19 cellular contexts compared by ENCODE assay signal in the genomic region with DNA sequence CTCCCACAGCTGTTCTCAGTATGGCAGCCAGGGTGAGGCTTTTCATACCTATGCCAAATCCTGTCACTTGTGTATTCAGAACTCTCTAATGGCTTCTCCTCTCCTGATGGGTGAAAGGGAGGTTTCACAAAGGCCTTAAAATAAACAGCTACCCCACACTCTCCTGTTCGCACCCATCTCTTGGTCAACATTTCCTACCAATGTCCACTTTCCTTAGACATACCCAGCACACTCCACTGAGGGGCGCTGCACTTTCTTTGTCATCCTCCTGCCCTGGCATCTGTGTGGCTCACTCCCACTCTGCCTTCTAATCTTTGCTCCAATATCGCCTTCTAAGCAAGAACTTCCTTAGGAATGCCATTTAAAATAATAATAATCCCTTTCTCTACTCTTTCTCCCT.
DNase-seq lines count a peak whose midpoint lies in the region; ATAC-seq and TF ChIP-seq lines count a peak whose summit lies in the region.
"Had no signal": no experiment of that assay in that cellular context is flagged by ENCODE, and none has a peak within 500 bp of the region (broad histone marks: within the 10 kb centered on the region; RNA-seq: fewer than 3 reads in every experiment).

No MANE protein-coding gene starts in this region.

- H3K27me3 Mint-ChIP-seq in natural killer cell (ENCODE audit: low read depth in 2 of 2) (no peaks in the 10 kb centered on the region), endodermal cell (ENCODE audit: insufficient read depth) (peaks cover 2% of the 10 kb centered on the region)
- no peaks in the 10 kb centered on the region for H3K27me3 Mint-ChIP-seq in natural killer cell treated with Interleukin-12 subunit alpha and Interleukin-12 subunit beta and Interleukin-15 and Interleukin-18, amount 100 ng/mL, for 72 hours
- H3K27me3 Mint-ChIP-seq: activated naive CD8-positive, alpha-beta T cell treated with anti-CD3 and anti-CD28 coated beads, Interleukin-2, amount 10 ng/mL, durations not matched to agents 7 days and 5 days; CD8-positive, alpha-beta memory T cell; stimulated activated naive CD8-positive, alpha-beta T cell treated with anti-CD3 and anti-CD28 coated beads, Interleukin-15, Interleukin-2, amounts not matched to agents 100 ng/mL and 50 ng/mL, for 24 hours; T-cell had no signal

- H3K4me1 Mint-ChIP-seq in natural killer cell = peaks cover 46 to 51% of the 10 kb centered on the region in 2 donors
- H3K4me1 Mint-ChIP-seq in natural killer cell treated with Interleukin-12 subunit alpha and Interleukin-12 subunit beta and Interleukin-15 and Interleukin-18, amount 100 ng/mL, for 72 hours (ENCODE audit: low read depth in 2 of 2) = peaks cover 34 to 38% of the 10 kb centered on the region in 2 donors
- peaks cover 22% of the 10 kb centered on the region for H3K4me1 Mint-ChIP-seq in endodermal cell

- H3K27me3 ChIP-seq in endodermal cell (ENCODE audit: control insufficient read depth, insufficient read depth, low read length, poor library complexity, severe bottlenecking) (no peaks in the 10 kb centered on the region), GM23248 (replicated peaks; ENCODE audit: insufficient read depth) (no peaks in the 10 kb centered on the region)
- H3K27me3 ChIP-seq: upper lobe of left lung had no signal

- H3K4me3 Mint-ChIP-seq in natural killer cell (no peak overlapping the region), endodermal cell (no peak overlapping the region)
- H3K4me3 Mint-ChIP-seq in natural killer cell treated with Interleukin-12 subunit alpha and Interleukin-12 subunit beta and Interleukin-15 and Interleukin-18, amount 100 ng/mL, for 72 hours = no peak overlapping the region
- H3K4me3 Mint-ChIP-seq: activated naive CD8-positive, alpha-beta T cell treated with anti-CD3 and anti-CD28 coated beads, Interleukin-2, amount 10 ng/mL, durations not matched to agents 7 days and 5 days; activated T-cell treated with anti-CD3 and anti-CD28 coated beads, Interleukin-2, amount 50 U/mL, for 72 hours; CD8-positive, alpha-beta memory T cell; stimulated activated naive CD8-positive, alpha-beta T cell treated with anti-CD3 and anti-CD28 coated beads, Interleukin-15, Interleukin-2, amounts not matched to agents 100 ng/mL and 50 ng/mL, for 24 hours; T-cell had no signal

- 95 to 100% methylated on average over 3 of the region's 3 CpGs for WGBS in endodermal cell (ENCODE audit: insufficient coverage in 1 of 2, insufficient read length in 1 of 2), 2 experiments
- 78 to 90% methylated on average over 3 of the region's 3 CpGs for WGBS in GM23248 (ENCODE audit: low coverage in 1 of 2, low lambda C conversion rate in 2 of 2, missing lambda C conversion rate in 2 of 2), 2 experiments

- no peak overlapping the region for H3K27ac ChIP-seq in endodermal cell (ENCODE audit: low read depth, low read length)
- H3K27ac ChIP-seq in GM23248 = no peak overlapping the region
- H3K27ac ChIP-seq: upper lobe of left lung had no signal

- TF ChIP-seq CTCF in natural killer cell (IDR thresholded peaks at IDR 0.05) (no peak), endodermal cell (conservative IDR thresholded peaks at IDR 0.05) (peak; percentile 72)

- no peak overlapping the region for H3K4me2 ChIP-seq in GM23248 (ENCODE audit: unreplicated experiment)

- H3K79me2 ChIP-seq in GM23248 (ENCODE audit: insufficient read depth) = no peaks in the 10 kb centered on the region

- H3K9me3 Mint-ChIP-seq in natural killer cell (no peaks in the 10 kb centered on the region), endodermal cell (peaks cover 2% of the 10 kb centered on the region)
- no peaks in the 10 kb centered on the region for H3K9me3 Mint-ChIP-seq in natural killer cell treated with Interleukin-12 subunit alpha and Interleukin-12 subunit beta and Interleukin-15 and Interleukin-18, amount 100 ng/mL, for 72 hours
- H3K9me3 Mint-ChIP-seq: activated naive CD8-positive, alpha-beta T cell treated with anti-CD3 and anti-CD28 coated beads, Interleukin-2, amount 10 ng/mL, durations not matched to agents 7 days and 5 days; activated T-cell treated with anti-CD3 and anti-CD28 coated beads, Interleukin-2, amount 50 U/mL, for 72 hours; CD8-positive, alpha-beta memory T cell; stimulated activated naive CD8-positive, alpha-beta T cell treated with anti-CD3 and anti-CD28 coated beads, Interleukin-15, Interleukin-2, amounts not matched to agents 100 ng/mL and 50 ng/mL, for 24 hours; T-cell had no signal

- H3K36me3 Mint-ChIP-seq in natural killer cell = peaks cover 10% of the 10 kb centered on the region
- peaks cover 5% of the 10 kb centered on the region for H3K36me3 Mint-ChIP-seq in natural killer cell treated with Interleukin-12 subunit alpha and Interleukin-12 subunit beta and Interleukin-15 and Interleukin-18, amount 100 ng/mL, for 72 hours
- peaks cover 22% of the 10 kb centered on the region for H3K36me3 Mint-ChIP-seq in endodermal cell (ENCODE audit: low read depth)

- no peak overlapping the region for H2AFZ ChIP-seq in GM23248

- H3K27ac Mint-ChIP-seq in natural killer cell = peak overlapping the region; percentile 45 to 65
- H3K27ac Mint-ChIP-seq in natural killer cell treated with Interleukin-12 subunit alpha and Interleukin-12 subunit beta and Interleukin-15 and Interleukin-18, amount 100 ng/mL, for 72 hours = peak overlapping the region in 1 of 2 donors; percentile 20
- H3K27ac Mint-ChIP-seq in endodermal cell = no peak overlapping the region
- H3K27ac Mint-ChIP-seq: activated naive CD8-positive, alpha-beta T cell treated with anti-CD3 and anti-CD28 coated beads, Interleukin-2, amount 10 ng/mL, durations not matched to agents 7 days and 5 days; activated T-cell treated with anti-CD3 and anti-CD28 coated beads, Interleukin-2, amount 50 U/mL, for 72 hours; stimulated activated naive CD8-positive, alpha-beta T cell treated with anti-CD3 and anti-CD28 coated beads, Interleukin-15, Interleukin-2, amounts not matched to agents 100 ng/mL and 50 ng/mL, for 24 hours had no signal

- no peak overlapping the region for H3K9ac ChIP-seq in endodermal cell (ENCODE audit: extremely low read depth, low read length, poor library complexity, severe bottlenecking)
- no peak overlapping the region for H3K9ac ChIP-seq in GM23248

- no peaks in the 10 kb centered on the region for H3K9me2 ChIP-seq in GM23248 (ENCODE audit: insufficient read depth)

- ATAC-seq in natural killer cell = no peak
- ATAC-seq in natural killer cell treated with Interleukin-12 subunit alpha and Interleukin-12 subunit beta and Interleukin-15 and Interleukin-18, amount 100 ng/mL, for 72 hours = no peak
- ATAC-seq in HG03039 (IDR thresholded peaks at IDR 0.05; ENCODE audit: unreplicated experiment) = no peak
- ATAC-seq: activated T-cell treated with anti-CD3 and anti-CD28 coated beads, Interleukin-2, amount 50 U/mL, for 72 hours; left lobe of liver; right cardiac atrium; T-cell had no signal

- intact Hi-C loops in natural killer cell (cut with micrococcal nuclease) = no loop called here

- H3K4me1 ChIP-seq in endodermal cell (ENCODE audit: control insufficient read depth, insufficient read depth, low read length) = no peaks in the 10 kb centered on the region
- H3K4me1 ChIP-seq in GM23248 (ENCODE audit: insufficient read depth) = peaks cover 9% of the 10 kb centered on the region

- peaks cover 15% of the 10 kb centered on the region for H3K36me3 ChIP-seq in endodermal cell (ENCODE audit: control insufficient read depth, insufficient read depth, low read length)
- H3K36me3 ChIP-seq in GM23248 (ENCODE audit: low read depth) = peaks cover 16% of the 10 kb centered on the region

- DNase-seq in natural killer cell (no peak), NCI-H69 (lab: John Stamatoyannopoulos, UW) (peak; percentile 3), endodermal cell (peak; percentile 72), GM23248 (no peak), SHP77 (lab: John Stamatoyannopoulos, UW) (no peak), NCI-H345 (lab: John Stamatoyannopoulos, UW) (no peak)
- DNase-seq in natural killer cell treated with Interleukin-12 subunit alpha and Interleukin-12 subunit beta and Interleukin-15 and Interleukin-18, amount 100 ng/mL, for 72 hours (ENCODE audit: low spot score) = no peak
- DNase-seq: activated naive CD8-positive, alpha-beta T cell treated with anti-CD3 and anti-CD28 coated beads, Interleukin-2, amount 10 ng/mL, durations not matched to agents 7 days and 5 days; activated T-cell treated with anti-CD3 and anti-CD28 coated beads, Interleukin-2, amount 50 U/mL, for 72 hours; CD8-positive, alpha-beta memory T cell; effector memory CD4-positive, alpha-beta T cell; NCI-H1417; occipital lobe; right cardiac atrium; T-cell; upper lobe of left lung had no signal

- no peaks in the 10 kb centered on the region for H4K20me1 ChIP-seq in GM23248 (ENCODE audit: insufficient read depth)

- H3K9me3 ChIP-seq in endodermal cell (ENCODE audit: control insufficient read depth, low read length) (no peaks in the 10 kb centered on the region), GM23248 (ENCODE audit: low read depth) (no peaks in the 10 kb centered on the region)
- H3K9me3 ChIP-seq: upper lobe of left lung had no signal

- no peaks in the 10 kb centered on the region for H3F3A ChIP-seq in GM23248 (ENCODE audit: insufficient read depth)

- no peak overlapping the region for H3K4me3 ChIP-seq in endodermal cell (ENCODE audit: low read length)
- H3K4me3 ChIP-seq in GM23248 = no peak overlapping the region
- H3K4me3 ChIP-seq: upper lobe of left lung had no signal

- in situ Hi-C loops in GM23248 (cut with MboI) = no loop called here

Comparison
In these comparisons a context has a peak if more than half of its experiments do, and no peak if none do; other contexts are left out.
1. DNase-seq: peak in NCI-H69 (single experiment) and endodermal cell (single experiment); none in natural killer cell (single experiment), natural killer cell treated with Interleukin-12 subunit alpha and Interleukin-12 subunit beta and Interleukin-15 and Interleukin-18, amount 100 ng/mL, for 72 hours (single experiment), GM23248 (single experiment), SHP77 (0 of 2) and NCI-H345 (single experiment).